17 cellular contexts compared by ENCODE assay signal in the genomic region with DNA sequence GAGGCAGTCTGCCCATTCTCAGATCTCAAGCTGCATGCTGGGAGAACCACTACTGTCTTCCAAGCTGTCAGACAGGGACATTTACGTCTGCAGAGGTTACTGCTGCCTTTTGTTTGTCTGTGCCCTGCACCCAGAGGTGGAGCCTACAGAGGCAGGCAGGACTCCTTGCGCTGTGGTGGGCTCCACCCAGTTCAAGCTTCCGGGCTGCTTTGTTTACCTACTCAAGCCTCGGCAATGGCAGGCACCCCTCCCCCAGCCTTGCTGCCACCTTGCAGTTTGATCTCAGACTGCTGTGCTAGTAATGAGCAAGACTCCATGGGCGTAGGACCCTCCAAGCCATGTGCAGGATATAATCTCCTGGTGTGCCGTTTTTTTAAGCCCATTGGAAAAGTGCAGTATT. TPM values are rescaled to one million over a fixed set of nuclear protein-coding genes. Genes with fewer than 3 reads are reported as not detected.
"Had no signal": no experiment of that assay in that cellular context is flagged by ENCODE, and none has a peak within 500 bp of the region (broad histone marks: within the 10 kb centered on the region; RNA-seq: fewer than 3 reads in every experiment).

No MANE protein-coding gene starts in this region.

RNA-seq across cellular contexts. Expression of a gene that starts 59.5 kb away (rescaled TPM):
- total RNA-seq: dermis microvascular lymphatic vessel endothelial cell; endodermal cell; esophagus mucosa; esophagus squamous epithelium; gastrocnemius medialis; heart right ventricle; kidney epithelial cell; left cardiac atrium; left lung; left ventricle myocardium superior; lower lobe of right lung; lung microvascular endothelial cell; mesenteric fat pad; mucosa of descending colon; myocyte; naive thymus-derived CD8-positive, alpha-beta T cell had no signal
- polyA plus RNA-seq: heart right ventricle; keratinocyte; naive thymus-derived CD8-positive, alpha-beta T cell had no signal
